1 cellular context compared by ENCODE assay signal in the genomic region with DNA sequence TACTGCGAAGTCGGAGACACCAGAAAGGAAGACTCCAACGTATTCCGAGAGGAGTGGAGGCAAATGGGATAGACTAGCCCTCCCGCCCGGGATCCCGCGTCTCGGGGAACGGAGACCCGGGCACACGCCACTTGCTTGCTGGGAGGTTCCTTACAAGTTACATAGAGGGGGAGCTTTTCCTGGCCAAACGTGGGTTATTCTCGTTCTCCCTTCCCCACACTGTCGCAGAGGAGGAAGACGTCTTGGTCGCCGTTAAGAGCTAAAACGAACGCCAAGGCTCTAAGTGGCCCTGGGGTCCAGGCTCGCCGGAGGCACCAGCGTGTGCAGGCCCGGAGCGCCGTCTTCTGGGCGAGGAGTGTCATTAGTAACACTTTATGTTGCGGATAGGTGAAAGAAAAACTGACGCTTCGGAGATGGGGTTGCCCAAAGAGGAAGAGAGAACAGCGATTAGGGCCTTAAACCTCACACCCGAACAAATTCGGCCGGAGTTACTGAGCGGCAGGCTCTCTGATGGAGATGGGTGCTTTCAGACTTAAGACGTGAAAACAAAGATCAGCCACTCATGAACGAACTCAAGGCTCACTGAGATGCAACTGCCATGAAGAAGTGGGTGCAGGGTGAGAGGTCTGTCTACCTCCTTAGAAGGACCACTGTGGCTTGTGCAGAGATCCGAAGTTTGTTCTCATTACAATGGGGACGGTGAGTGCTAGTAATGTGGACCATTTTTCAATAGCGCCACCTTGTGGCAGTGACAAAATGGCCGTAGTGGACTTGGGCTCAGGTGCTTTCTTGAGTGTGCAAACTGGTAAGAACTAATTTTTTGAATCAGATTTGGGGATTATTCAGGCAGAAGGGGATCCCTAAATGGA.
TF ChIP-seq lines count a peak whose summit lies in the region.

No MANE protein-coding gene starts in this region.

TF ChIP-seq in WTC11, 78 proteins besides CTCF, POLR2A, EP300 and RAD21 (continued from another document):
- TF ChIP-seq, protein P1, sequence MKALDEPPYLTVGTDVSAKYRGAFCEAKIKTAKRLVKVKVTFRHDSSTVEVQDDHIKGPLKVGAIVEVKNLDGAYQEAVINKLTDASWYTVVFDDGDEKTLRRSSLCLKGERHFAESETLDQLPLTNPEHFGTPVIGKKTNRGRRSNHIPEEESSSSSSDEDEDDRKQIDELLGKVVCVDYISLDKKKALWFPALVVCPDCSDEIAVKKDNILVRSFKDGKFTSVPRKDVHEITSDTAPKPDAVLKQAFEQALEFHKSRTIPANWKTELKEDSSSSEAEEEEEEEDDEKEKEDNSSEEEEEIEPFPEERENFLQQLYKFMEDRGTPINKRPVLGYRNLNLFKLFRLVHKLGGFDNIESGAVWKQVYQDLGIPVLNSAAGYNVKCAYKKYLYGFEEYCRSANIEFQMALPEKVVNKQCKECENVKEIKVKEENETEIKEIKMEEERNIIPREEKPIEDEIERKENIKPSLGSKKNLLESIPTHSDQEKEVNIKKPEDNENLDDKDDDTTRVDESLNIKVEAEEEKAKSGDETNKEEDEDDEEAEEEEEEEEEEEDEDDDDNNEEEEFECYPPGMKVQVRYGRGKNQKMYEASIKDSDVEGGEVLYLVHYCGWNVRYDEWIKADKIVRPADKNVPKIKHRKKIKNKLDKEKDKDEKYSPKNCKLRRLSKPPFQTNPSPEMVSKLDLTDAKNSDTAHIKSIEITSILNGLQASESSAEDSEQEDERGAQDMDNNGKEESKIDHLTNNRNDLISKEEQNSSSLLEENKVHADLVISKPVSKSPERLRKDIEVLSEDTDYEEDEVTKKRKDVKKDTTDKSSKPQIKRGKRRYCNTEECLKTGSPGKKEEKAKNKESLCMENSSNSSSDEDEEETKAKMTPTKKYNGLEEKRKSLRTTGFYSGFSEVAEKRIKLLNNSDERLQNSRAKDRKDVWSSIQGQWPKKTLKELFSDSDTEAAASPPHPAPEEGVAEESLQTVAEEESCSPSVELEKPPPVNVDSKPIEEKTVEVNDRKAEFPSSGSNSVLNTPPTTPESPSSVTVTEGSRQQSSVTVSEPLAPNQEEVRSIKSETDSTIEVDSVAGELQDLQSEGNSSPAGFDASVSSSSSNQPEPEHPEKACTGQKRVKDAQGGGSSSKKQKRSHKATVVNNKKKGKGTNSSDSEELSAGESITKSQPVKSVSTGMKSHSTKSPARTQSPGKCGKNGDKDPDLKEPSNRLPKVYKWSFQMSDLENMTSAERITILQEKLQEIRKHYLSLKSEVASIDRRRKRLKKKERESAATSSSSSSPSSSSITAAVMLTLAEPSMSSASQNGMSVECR (CRISPR knock-in tag; IDR thresholded peaks at IDR 0.05; ENCODE audit: borderline replicate concordance) = no peak
- TF ChIP-seq E2F5 (CRISPR knock-in tag; IDR thresholded peaks at IDR 0.05) (0 out of 2 replicates have a peak, but pooled peaks have one; percentile 45), ESRRA (CRISPR knock-in tag; IDR thresholded peaks at IDR 0.05; ENCODE audit: borderline replicate concordance) (no peak), RELA (CRISPR knock-in tag; IDR thresholded peaks at IDR 0.05; ENCODE audit: borderline replicate concordance) (no peak), ZNF219 (CRISPR knock-in tag; IDR thresholded peaks at IDR 0.05; ENCODE audit: borderline replicate concordance) (no peak), SP1 (CRISPR knock-in tag; conservative IDR thresholded peaks at IDR 0.05) (no peak), ATF2 (CRISPR knock-in tag; IDR thresholded peaks at IDR 0.05; ENCODE audit: borderline replicate concordance, low read depth) (no peak)
- TF ChIP-seq, protein P2, sequence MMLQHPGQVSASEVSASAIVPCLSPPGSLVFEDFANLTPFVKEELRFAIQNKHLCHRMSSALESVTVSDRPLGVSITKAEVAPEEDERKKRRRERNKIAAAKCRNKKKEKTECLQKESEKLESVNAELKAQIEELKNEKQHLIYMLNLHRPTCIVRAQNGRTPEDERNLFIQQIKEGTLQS (CRISPR knock-in tag; conservative IDR thresholded peaks at IDR 0.05) = no peak
- TF ChIP-seq, protein P3, sequence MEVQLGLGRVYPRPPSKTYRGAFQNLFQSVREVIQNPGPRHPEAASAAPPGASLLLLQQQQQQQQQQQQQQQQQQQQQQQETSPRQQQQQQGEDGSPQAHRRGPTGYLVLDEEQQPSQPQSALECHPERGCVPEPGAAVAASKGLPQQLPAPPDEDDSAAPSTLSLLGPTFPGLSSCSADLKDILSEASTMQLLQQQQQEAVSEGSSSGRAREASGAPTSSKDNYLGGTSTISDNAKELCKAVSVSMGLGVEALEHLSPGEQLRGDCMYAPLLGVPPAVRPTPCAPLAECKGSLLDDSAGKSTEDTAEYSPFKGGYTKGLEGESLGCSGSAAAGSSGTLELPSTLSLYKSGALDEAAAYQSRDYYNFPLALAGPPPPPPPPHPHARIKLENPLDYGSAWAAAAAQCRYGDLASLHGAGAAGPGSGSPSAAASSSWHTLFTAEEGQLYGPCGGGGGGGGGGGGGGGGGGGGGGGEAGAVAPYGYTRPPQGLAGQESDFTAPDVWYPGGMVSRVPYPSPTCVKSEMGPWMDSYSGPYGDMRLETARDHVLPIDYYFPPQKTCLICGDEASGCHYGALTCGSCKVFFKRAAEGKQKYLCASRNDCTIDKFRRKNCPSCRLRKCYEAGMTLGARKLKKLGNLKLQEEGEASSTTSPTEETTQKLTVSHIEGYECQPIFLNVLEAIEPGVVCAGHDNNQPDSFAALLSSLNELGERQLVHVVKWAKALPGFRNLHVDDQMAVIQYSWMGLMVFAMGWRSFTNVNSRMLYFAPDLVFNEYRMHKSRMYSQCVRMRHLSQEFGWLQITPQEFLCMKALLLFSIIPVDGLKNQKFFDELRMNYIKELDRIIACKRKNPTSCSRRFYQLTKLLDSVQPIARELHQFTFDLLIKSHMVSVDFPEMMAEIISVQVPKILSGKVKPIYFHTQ (CRISPR knock-in tag; IDR thresholded peaks at IDR 0.05) = no peak
